In genomic region chr5:104430977-104431620, GRCh38 we compare ENCODE assay signal across 24 cellular contexts.
"Had no signal": no experiment of that assay in that cellular context is flagged by ENCODE, and none has a peak within 500 bp of the region (broad histone marks: within the 10 kb centered on the region; RNA-seq: fewer than 3 reads in every experiment).

No MANE protein-coding gene starts in this region.

- H3K36me3 ChIP-seq: adrenal gland, breast epithelium had no signal

- FAIRE-seq: TTC549 had no signal

- H3K27ac ChIP-seq: adrenal gland, breast epithelium, SK-N-MC, VCaP had no signal

- H3K9me3 ChIP-seq: adrenal gland, breast epithelium had no signal

- H3K4me3 ChIP-seq: adrenal gland, breast epithelium, SK-N-MC had no signal

- DNase-seq: activated CD4-positive, CD25-positive, alpha-beta regulatory T cell; activated CD8-positive, alpha-beta memory T cell treated with anti-CD3 and anti-CD28 coated beads, Interleukin-2, amount 50 U/mL, for 4 hours; activated CD8-positive, alpha-beta T cell treated with anti-CD3 and anti-CD28 coated beads for 36 hours; activated gamma-delta T cell treated with Interleukin-2 at 50 U/mL for 16 hours; activated naive CD4-positive, alpha-beta T cell treated with anti-CD3 and anti-CD28 coated beads, Interleukin-2, amount 10 ng/mL, durations not matched to agents 7 days and 5 days; activated naive CD8-positive, alpha-beta T cell treated with anti-CD3 and anti-CD28 coated beads for 36 hours; activated T-cell treated with anti-CD3 and anti-CD28 coated beads, Interleukin-2, amount 50 U/mL, for 72 hours; anterior cingulate cortex; central memory CD4-positive, alpha-beta T cell; KG1; NCI-H1417; NCI-H1930; NCI-H2107; NCI-H226; NCI-H526; T-cell; T-helper 2 cell; T1000 had no signal

- H3K4me1 ChIP-seq: adrenal gland, breast epithelium had no signal

- ATAC-seq: activated CD8-positive, alpha-beta T cell treated with anti-CD3 and anti-CD28 coated beads for 36 hours; activated T-cell treated with anti-CD3 and anti-CD28 coated beads, Interleukin-2, amount 50 U/mL, for 72 hours; Right ventricle myocardium inferior; T-cell had no signal

- H3K27me3 ChIP-seq: adrenal gland, breast epithelium had no signal
